In genomic region chr19:35719402-35720162, GRCh38 we compare ENCODE assay signal across 9 cellular contexts. TPM values are rescaled to one million over a fixed set of nuclear protein-coding genes. Genes with fewer than 3 reads are reported as not detected.
DNase-seq lines count a peak whose midpoint lies in the region; ATAC-seq and TF ChIP-seq lines count a peak whose summit lies in the region.
"Had no signal": no experiment of that assay in that cellular context is flagged by ENCODE, and none has a peak within 500 bp of the region (broad histone marks: within the 10 kb centered on the region; RNA-seq: fewer than 3 reads in every experiment).

No MANE protein-coding gene starts in this region.

- H3K27ac ChIP-seq in DND-41 (ENCODE audit: low read length) (peak overlapping the region; percentile 48; the same call in 1 of the 2 replicates), OCI-LY7 (ENCODE audit: low read depth, low read length, poor library complexity, severe bottlenecking) (no peak overlapping the region), neutrophil (no peak overlapping the region)

- intact Hi-C loops in OCI-LY7 (cut with micrococcal nuclease; ENCODE audit: unreplicated experiment), result loop anchor here (5.0 kb wide), 1 partner anchor 38 kb away; the partner anchor contains the start of genes HSPB6 and PROSER3

- H3K4me2 ChIP-seq in DND-41 (ENCODE audit: insufficient read depth, low read length), result peak overlapping the region; percentile 82
- peak overlapping the region; percentile 91 for H3K4me2 ChIP-seq in OCI-LY7 (ENCODE audit: low read length)

- TF ChIP-seq CTCF in DND-41 (IDR thresholded peaks at IDR 0.05; ENCODE audit: borderline replicate concordance, extremely low read depth, low read length, poor library complexity, severe bottlenecking) (no peak), OCI-LY7 (conservative IDR thresholded peaks at IDR 0.05; ENCODE audit: low read length) (no peak), neutrophil (IDR thresholded peaks at IDR 0.05) (no peak)

- BruUV-seq in OCI-LY7 (replicated peaks; lab: Mats Ljungman, UMichigan), result no TSS peak

- H2AFZ ChIP-seq in DND-41 (ENCODE audit: low read depth, low read length) (no peak overlapping the region), OCI-LY7 (ENCODE audit: low read length) (no peak overlapping the region)

- H3K79me2 ChIP-seq in DND-41 (ENCODE audit: insufficient read depth, low read length), result peaks cover 54% of the 10 kb centered on the region
- H3K79me2 ChIP-seq in OCI-LY7 (ENCODE audit: insufficient read depth, low read depth, low read length), result peaks cover 18% of the 10 kb centered on the region

- H3K9me2 ChIP-seq in OCI-LY7 (ENCODE audit: insufficient read depth, low read length), result no peaks in the 10 kb centered on the region

- H3K9ac ChIP-seq in DND-41 (ENCODE audit: low read depth, low read length), result peak overlapping the region; percentile 84
- H3K9ac ChIP-seq in endocrine pancreas (ENCODE audit: control insufficient read depth, insufficient read depth, low read length), result peak overlapping the region; percentile 42

- H3K9me3 ChIP-seq in DND-41 (ENCODE audit: insufficient read depth, low read length, severe bottlenecking) (no peaks in the 10 kb centered on the region), OCI-LY7 (ENCODE audit: low read length) (no peaks in the 10 kb centered on the region), endocrine pancreas (ENCODE audit: control insufficient read depth, low read length) (no peaks in the 10 kb centered on the region), neutrophil (no peaks in the 10 kb centered on the region)

- H3K27me3 ChIP-seq in DND-41 (ENCODE audit: insufficient read depth, low read length, poor library complexity) (no peaks in the 10 kb centered on the region), endocrine pancreas (ENCODE audit: control insufficient read depth, insufficient read depth, low read length) (no peaks in the 10 kb centered on the region), neutrophil (no peaks in the 10 kb centered on the region)

- H3K36me3 ChIP-seq in DND-41 (ENCODE audit: insufficient read depth, low read length), result peaks cover 56% of the 10 kb centered on the region
- H3K36me3 ChIP-seq in OCI-LY7 (ENCODE audit: insufficient read depth, low read length), result peaks cover 49% of the 10 kb centered on the region
- peaks cover 4% of the 10 kb centered on the region for H3K36me3 ChIP-seq in endocrine pancreas (ENCODE audit: control insufficient read depth, insufficient read depth, low read length)
- peaks cover 51% of the 10 kb centered on the region for H3K36me3 ChIP-seq in neutrophil

- CTCF ChIA-PET in OCI-LY7 (lab: Charles Lee; ENCODE audit: unreplicated experiment), result no interaction called here

- no peak for ATAC-seq in DND-41 (ENCODE audit: insufficient read depth, low read depth)
- ATAC-seq in GM18858 (IDR thresholded peaks at IDR 0.05; ENCODE audit: unreplicated experiment), result no peak
- no peak for ATAC-seq in GM21717 (IDR thresholded peaks at IDR 0.05; ENCODE audit: unreplicated experiment)
- no peak for ATAC-seq in HG03039 (IDR thresholded peaks at IDR 0.05; ENCODE audit: unreplicated experiment)

- DNase-seq in DND-41 (no peak), OCI-LY7 (ENCODE audit: low spot score) (no peak), AG08395 (ENCODE audit: low spot score) (no peak)

- H3K4me3 ChIP-seq in DND-41 (ENCODE audit: low read depth in 1 of 2, low read length in 2 of 2), result peak overlapping the region; percentile 56 to 94; a peak in 3 of 4 replicates
- H3K4me3 ChIP-seq in OCI-LY7 (ENCODE audit: low read depth, low read length, poor library complexity, severe bottlenecking), result peak overlapping the region; percentile 80
- peak overlapping the region; percentile 6 for H3K4me3 ChIP-seq in endocrine pancreas (ENCODE audit: control insufficient read depth, insufficient read depth, low read length)
- peak overlapping the region; percentile 72 to 82 for H3K4me3 ChIP-seq in neutrophil (ENCODE audit: low read depth in 1 of 2, low read length in 1 of 2)

- H4K20me1 ChIP-seq in DND-41 (ENCODE audit: insufficient read depth, low read length) (peaks cover 49% of the 10 kb centered on the region), OCI-LY7 (ENCODE audit: insufficient read depth, low read length) (peaks cover 6% of the 10 kb centered on the region)

- POLR2A ChIA-PET in OCI-LY7 (lab: Charles Lee), result interaction anchor here (0.6 to 1.0 kb wide), 3 partner anchors 21 to 273 kb away, joined by 3 to 4 read pairs (median 3); no protein-coding TSS in a partner anchor

- H3K4me1 ChIP-seq in DND-41 (ENCODE audit: insufficient read depth, low read length) (peaks cover 42% of the 10 kb centered on the region), OCI-LY7 (ENCODE audit: insufficient read depth, low read length, poor library complexity, severe bottlenecking) (peaks cover 27% of the 10 kb centered on the region), endocrine pancreas (ENCODE audit: control insufficient read depth, insufficient read depth, low read length) (no peaks in the 10 kb centered on the region), neutrophil (ENCODE audit: control insufficient read depth in 1 of 2, insufficient read depth in 1 of 2, low read depth in 1 of 2, low read length in 1 of 2) (peaks cover 29 to 35% of the 10 kb centered on the region in 2 experiments)

RNA-seq across cellular contexts. Expression of gene KMT2B, which starts 1.8 kb away (rescaled TPM):
- total RNA-seq in OCI-LY7 (2014; rRNA removed; shearing (Covaris generic)), result 18.0 and 25.2 TPM in 2 replicates
- 56.2 and 57.2 TPM in 2 replicates for total RNA-seq in OCI-LY7 (2022)

RNA-seq across cellular contexts. Expression of gene ZBTB32, which starts 15.2 kb away (rescaled TPM):
- not detected in 2 replicates for total RNA-seq in OCI-LY7 (2014; rRNA removed; shearing (Covaris generic))
- total RNA-seq in OCI-LY7 (2022), result not detected in 2 replicates
- total RNA-seq: HT1080 had no signal

RNA-seq across cellular contexts. Expression of gene IGFLR1, which starts 22.7 kb away (rescaled TPM):
- 8.5 and 11.4 TPM in 2 replicates for total RNA-seq in OCI-LY7 (2014; rRNA removed; shearing (Covaris generic))
- total RNA-seq in OCI-LY7 (2022), result 18.3 and 21.5 TPM in 2 replicates

RNA-seq across cellular contexts. Expression of gene U2AF1L4, which starts 25.6 kb away (rescaled TPM):
- 16.1 and 33.6 TPM in 2 replicates for total RNA-seq in OCI-LY7 (2014; rRNA removed; shearing (Covaris generic))
- total RNA-seq in OCI-LY7 (2022), result 35.2 and 37.5 TPM in 2 replicates

RNA-seq across cellular contexts. Expression of gene PSENEN, which starts 25.9 kb away (rescaled TPM):
- 20.8 and 25.7 TPM in 2 replicates for total RNA-seq in OCI-LY7 (2014; rRNA removed; shearing (Covaris generic))
- 51.0 and 53.7 TPM in 2 replicates for total RNA-seq in OCI-LY7 (2022)

Comparison
In these comparisons a context has a peak if more than half of its experiments do, and no peak if none do; other contexts are left out.
1. H3K4me3 ChIP-seq: peak in every context shown above with its lines; median percentile 80 in OCI-LY7; 77 in neutrophil; 75 in DND-41; 6 in endocrine pancreas.